ENCODE assay signal across 15 cellular contexts in genomic region chr2:109210431-109211200, GRCh38.
DNase-seq lines count a peak whose midpoint lies in the region; TF ChIP-seq lines count a peak whose summit lies in the region.
"Had no signal": no experiment of that assay in that cellular context is flagged by ENCODE, and none has a peak within 500 bp of the region (broad histone marks: within the 10 kb centered on the region; RNA-seq: fewer than 3 reads in every experiment).

No MANE protein-coding gene starts in this region.

- no peaks in the 10 kb centered on the region for H3K9me3 ChIP-seq in neutrophil
- H3K9me3 ChIP-seq in CD8-positive, alpha-beta memory T cell (ENCODE audit: low read length): no peaks in the 10 kb centered on the region
- H3K9me3 ChIP-seq: right lobe of liver had no signal

- H3K27ac ChIP-seq in neutrophil: peak overlapping the region; percentile 50
- no peak overlapping the region for H3K27ac ChIP-seq in CD8-positive, alpha-beta memory T cell (ENCODE audit: low read depth, low read length)
- H3K27ac ChIP-seq: right lobe of liver had no signal

- peaks cover 1 to 8% (median 6%) of the 10 kb centered on the region in 7 donors for H3K9me3 Mint-ChIP-seq in CD14-positive monocyte
- H3K9me3 Mint-ChIP-seq in HFFc6: no peaks in the 10 kb centered on the region
- peaks cover 0 to 5% (median 0%) of the 10 kb centered on the region in 5 donors for H3K9me3 Mint-ChIP-seq in CD8-positive, alpha-beta memory T cell
- H3K9me3 Mint-ChIP-seq: activated CD4-positive, alpha-beta T cell treated with anti-CD3 and anti-CD28 coated beads, Interleukin-2, amount 10 ng/mL, durations not matched to agents 7 days and 5 days; T-helper 2 cell treated with Interferon-gamma antibody and Interleukin-4, amounts not matched to agents 5 μg/mL and 100 μg/mL, for 36 hours had no signal

- intact Hi-C loops in CD14-positive monocyte (cut with micrococcal nuclease): loop anchor here (5.0 to 10.0 kb wide), 3 partner anchors 47 to 122 kb away; no protein-coding TSS in a partner anchor

- TF ChIP-seq CTCF in CD14-positive monocyte (IDR thresholded peaks at IDR 0.05) (no peak), HFFc6 (IDR thresholded peaks at IDR 0.05) (no peak), cardiac fibroblast (IDR thresholded peaks at IDR 0.05; ENCODE audit: low read depth, low read length) (no peak), neutrophil (IDR thresholded peaks at IDR 0.05) (no peak)

- CTCF ChIA-PET in CD8-positive, alpha-beta memory T cell (lab: Charles Lee): interaction anchor here (0.9 kb wide), 1 partner anchor 67 kb away, joined by 3 read pairs; no protein-coding TSS in a partner anchor

- peak overlapping the region; percentile 4 to 90 (median 63) for H3K27ac Mint-ChIP-seq in CD14-positive monocyte
- H3K27ac Mint-ChIP-seq in HFFc6: no peak overlapping the region
- H3K27ac Mint-ChIP-seq in CD8-positive, alpha-beta memory T cell: peak overlapping the region in 2 of 8 donors; percentile 24 to 49
- H3K27ac Mint-ChIP-seq: activated CD4-positive, alpha-beta T cell treated with anti-CD3 and anti-CD28 coated beads, Interleukin-2, amount 10 ng/mL, durations not matched to agents 7 days and 5 days; T-helper 2 cell treated with Interferon-gamma antibody and Interleukin-4, amounts not matched to agents 5 μg/mL and 100 μg/mL, for 36 hours had no signal

- no peaks in the 10 kb centered on the region for H3K27me3 ChIP-seq in neutrophil
- H3K27me3 ChIP-seq in CD8-positive, alpha-beta memory T cell (ENCODE audit: insufficient read depth, low read length, poor library complexity, severe bottlenecking): peaks cover 23% of the 10 kb centered on the region
- H3K27me3 ChIP-seq: right lobe of liver had no signal

- peaks cover 50 to 81% of the 10 kb centered on the region in 2 experiments for H3K4me1 ChIP-seq in neutrophil (ENCODE audit: control insufficient read depth in 1 of 2, insufficient read depth in 1 of 2, low read depth in 1 of 2, low read length in 1 of 2)
- H3K4me1 ChIP-seq in CD8-positive, alpha-beta memory T cell (ENCODE audit: insufficient read depth, low read length): peaks cover 31% of the 10 kb centered on the region
- H3K4me1 ChIP-seq: right lobe of liver had no signal

- POLR2A ChIA-PET in CD8-positive, alpha-beta memory T cell (lab: Charles Lee): no interaction called here

- H3K4me3 ChIP-seq in cardiac fibroblast (replicated peaks in 1 of 2; ENCODE audit: low read depth in 2 of 2, low read length in 2 of 2): no peak overlapping the region
- no peak overlapping the region for H3K4me3 ChIP-seq in neutrophil (ENCODE audit: low read depth in 1 of 2, low read length in 1 of 2)
- no peak overlapping the region for H3K4me3 ChIP-seq in CD8-positive, alpha-beta memory T cell (ENCODE audit: low read length)
- H3K4me3 ChIP-seq: right lobe of liver had no signal

- peaks cover 8 to 13% (median 11%) of the 10 kb centered on the region in 3 donors for H3K27me3 Mint-ChIP-seq in CD14-positive monocyte (ENCODE audit: low read depth in 3 of 3)
- peaks cover 19% of the 10 kb centered on the region for H3K27me3 Mint-ChIP-seq in HFFc6 (ENCODE audit: insufficient read depth)
- H3K27me3 Mint-ChIP-seq in CD8-positive, alpha-beta memory T cell: peaks cover 43 to 73% of the 10 kb centered on the region in 2 donors

- peaks cover 62% of the 10 kb centered on the region for H3K4me1 Mint-ChIP-seq in CD14-positive monocyte
- peaks cover 55% of the 10 kb centered on the region for H3K4me1 Mint-ChIP-seq in HFFc6 (ENCODE audit: low read depth)
- peaks cover 33 to 43% (median 37%) of the 10 kb centered on the region in 3 donors for H3K4me1 Mint-ChIP-seq in CD8-positive, alpha-beta memory T cell

- peak overlapping the region in 1 of 2 donors; percentile 1 for H3K4me3 Mint-ChIP-seq in CD14-positive monocyte
- H3K4me3 Mint-ChIP-seq in HFFc6: no peak overlapping the region
- peak overlapping the region in 1 of 7 donors; percentile 33 for H3K4me3 Mint-ChIP-seq in CD8-positive, alpha-beta memory T cell
- H3K4me3 Mint-ChIP-seq: activated CD4-positive, alpha-beta T cell treated with anti-CD3 and anti-CD28 coated beads, Interleukin-2, amount 10 ng/mL, durations not matched to agents 7 days and 5 days; T-helper 2 cell treated with Interferon-gamma antibody and Interleukin-4, amounts not matched to agents 5 μg/mL and 100 μg/mL, for 36 hours had no signal

- DNase-seq in CD14-positive monocyte (ENCODE audit: low spot score): peak; percentile 70
- peak; percentile 10 for DNase-seq in HFFc6
- peak; percentile 29 to 51 for DNase-seq in cardiac fibroblast (ENCODE audit: low read depth in 2 of 2)
- no peak for DNase-seq in CD8-positive, alpha-beta memory T cell
- no peak for DNase-seq in SKM-1 treated with dmso at 0.1 percent for 144 hours (lab: John Stamatoyannopoulos, UW; ENCODE audit: unreplicated experiment)
- no peak for DNase-seq in HT-29 (ENCODE audit: low spot score)
- DNase-seq: activated CD4-positive, alpha-beta T cell treated with anti-CD3 and anti-CD28 coated beads, Interleukin-2, amount 10 ng/mL, durations not matched to agents 7 days and 5 days; activated gamma-delta T cell; Calu3; central memory CD4-positive, alpha-beta T cell; NCI-H2107; substantia nigra had no signal

- no peaks in the 10 kb centered on the region for H3K36me3 ChIP-seq in neutrophil
- no peaks in the 10 kb centered on the region for H3K36me3 ChIP-seq in CD8-positive, alpha-beta memory T cell (ENCODE audit: insufficient read depth, low read length)
- H3K36me3 ChIP-seq: right lobe of liver had no signal

- H3K36me3 Mint-ChIP-seq in CD14-positive monocyte: peaks cover 6 to 21% of the 10 kb centered on the region in 2 donors
- H3K36me3 Mint-ChIP-seq in HFFc6 (ENCODE audit: low read depth): peaks cover 5% of the 10 kb centered on the region
- H3K36me3 Mint-ChIP-seq in CD8-positive, alpha-beta memory T cell: no peaks in the 10 kb centered on the region

Comparison
In these comparisons a context has a peak if more than half of its experiments do, and no peak if none do; other contexts are left out.
1. DNase-seq: peak in CD14-positive monocyte (single experiment), HFFc6 (single experiment) and cardiac fibroblast (2 of 2); none in CD8-positive, alpha-beta memory T cell (0 of 5), SKM-1 treated with dmso at 0.1 percent for 144 hours (single experiment) and HT-29 (single experiment).